ENCODE assay signal across 26 cellular contexts in genomic region chr2:204060896-204061640, GRCh38.
DNase-seq lines count a peak whose midpoint lies in the region; ATAC-seq and TF ChIP-seq lines count a peak whose summit lies in the region.
"Had no signal": no experiment of that assay in that cellular context is flagged by ENCODE, and none has a peak within 500 bp of the region (broad histone marks: within the 10 kb centered on the region; RNA-seq: fewer than 3 reads in every experiment).

No MANE protein-coding gene starts in this region.

- H3K4me3 ChIP-seq in stomach, result no peak overlapping the region
- H3K4me3 ChIP-seq: cardiac muscle cell, coronary artery, sigmoid colon, SJCRH30, transverse colon had no signal

- no peak overlapping the region for H3K27ac Mint-ChIP-seq in activated T-cell treated with anti-CD3 and anti-CD28 coated beads, Interleukin-2, amount 50 U/mL, for 72 hours
- no peak overlapping the region for H3K27ac Mint-ChIP-seq in mesothelial cell of epicardium
- H3K27ac Mint-ChIP-seq: activated CD8-positive, alpha-beta T cell treated with anti-CD3 and anti-CD28 coated beads for 36 hours; activated naive CD8-positive, alpha-beta T cell treated with anti-CD3 and anti-CD28 coated beads for 36 hours; effector memory CD8-positive, alpha-beta T cell had no signal

- TF ChIP-seq EP300 in stomach (IDR thresholded peaks at IDR 0.05), result no peak

- peaks cover 13% of the 10 kb centered on the region for H3K4me1 Mint-ChIP-seq in activated T-cell treated with anti-CD3 and anti-CD28 coated beads, Interleukin-2, amount 50 U/mL, for 72 hours (ENCODE audit: low read depth)
- H3K4me1 Mint-ChIP-seq in activated T-cell treated with anti-CD3 and anti-CD28 coated beads, Interleukin-2, amount 50 U/mL, for 4 hours (ENCODE audit: low read depth), result no peaks in the 10 kb centered on the region
- peaks cover 7% of the 10 kb centered on the region for H3K4me1 Mint-ChIP-seq in mesothelial cell of epicardium
- H3K4me1 Mint-ChIP-seq: activated naive CD8-positive, alpha-beta T cell treated with anti-CD3 and anti-CD28 coated beads for 36 hours had no signal

- ATAC-seq in activated T-cell treated with anti-CD3 and anti-CD28 coated beads, Interleukin-2, amount 50 U/mL, for 72 hours (replicated peaks in 1 of 2), result peak; percentile 34 to 58
- ATAC-seq in activated T-cell treated with anti-CD3 and anti-CD28 coated beads, Interleukin-2, amount 50 U/mL, for 4 hours, result no peak
- ATAC-seq: activated CD8-positive, alpha-beta T cell treated with anti-CD3 and anti-CD28 coated beads for 36 hours; effector memory CD8-positive, alpha-beta T cell; left cardiac atrium; stimulated activated naive CD8-positive, alpha-beta T cell treated with anti-CD3 and anti-CD28 coated beads, Interleukin-15, amount 100 ng/mL, for 72 hours had no signal

- H3K36me3 ChIP-seq in stomach, result no peaks in the 10 kb centered on the region
- H3K36me3 ChIP-seq: cardiac muscle cell, sigmoid colon, SJCRH30, transverse colon had no signal

- intact Hi-C loops in stomach (cut with DNase I; ENCODE audit: low total_unique reads), result no loop called here

- 70 to 78% (median 74%) methylated on average over 8 of the region's 8 CpGs for WGBS in stomach, 5 donors

- TF ChIP-seq POLR2A in stomach (IDR thresholded peaks at IDR 0.05), result no peak

- TF ChIP-seq CTCF in stomach (IDR thresholded peaks at IDR 0.05), result no peak
- TF ChIP-seq CTCF in mesothelial cell of epicardium (IDR thresholded peaks at IDR 0.05; ENCODE audit: unreplicated experiment), result no peak

- H3K36me3 Mint-ChIP-seq in activated T-cell treated with anti-CD3 and anti-CD28 coated beads, Interleukin-2, amount 50 U/mL, for 72 hours (ENCODE audit: insufficient read depth in 2 of 2), result no peaks in the 10 kb centered on the region
- H3K36me3 Mint-ChIP-seq in activated T-cell treated with anti-CD3 and anti-CD28 coated beads, Interleukin-2, amount 50 U/mL, for 4 hours (ENCODE audit: insufficient read depth), result no peaks in the 10 kb centered on the region
- no peaks in the 10 kb centered on the region for H3K36me3 Mint-ChIP-seq in mesothelial cell of epicardium
- H3K36me3 Mint-ChIP-seq: activated naive CD8-positive, alpha-beta T cell treated with anti-CD3 and anti-CD28 coated beads for 36 hours had no signal

- no peak overlapping the region for H3K4me3 Mint-ChIP-seq in activated T-cell treated with anti-CD3 and anti-CD28 coated beads, Interleukin-2, amount 50 U/mL, for 72 hours
- H3K4me3 Mint-ChIP-seq in activated T-cell treated with anti-CD3 and anti-CD28 coated beads, Interleukin-2, amount 50 U/mL, for 4 hours, result no peak overlapping the region
- no peak overlapping the region for H3K4me3 Mint-ChIP-seq in mesothelial cell of epicardium
- H3K4me3 Mint-ChIP-seq: activated CD8-positive, alpha-beta T cell treated with anti-CD3 and anti-CD28 coated beads for 36 hours; activated naive CD8-positive, alpha-beta T cell treated with anti-CD3 and anti-CD28 coated beads for 36 hours; effector memory CD8-positive, alpha-beta T cell; stimulated activated naive CD8-positive, alpha-beta T cell treated with anti-CD3 and anti-CD28 coated beads, Interleukin-15, amount 100 ng/mL, for 72 hours had no signal

- no peak overlapping the region for H3K27ac ChIP-seq in stomach
- H3K27ac ChIP-seq: cardiac muscle cell, coronary artery, sigmoid colon, SJCRH30, transverse colon had no signal

- H3K27me3 Mint-ChIP-seq in activated T-cell treated with anti-CD3 and anti-CD28 coated beads, Interleukin-2, amount 50 U/mL, for 72 hours (ENCODE audit: low read depth), result no peaks in the 10 kb centered on the region
- no peaks in the 10 kb centered on the region for H3K27me3 Mint-ChIP-seq in activated T-cell treated with anti-CD3 and anti-CD28 coated beads, Interleukin-2, amount 50 U/mL, for 4 hours (ENCODE audit: low read depth)
- H3K27me3 Mint-ChIP-seq in mesothelial cell of epicardium (ENCODE audit: low read depth), result peaks cover 31% of the 10 kb centered on the region
- H3K27me3 Mint-ChIP-seq: stimulated activated naive CD8-positive, alpha-beta T cell treated with anti-CD3 and anti-CD28 coated beads, Interleukin-15, amount 100 ng/mL, for 72 hours had no signal

- peaks cover 0 to 4% (median 0%) of the 10 kb centered on the region in 3 donors for H3K27me3 ChIP-seq in stomach
- H3K27me3 ChIP-seq: cardiac muscle cell, sigmoid colon, SJCRH30, transverse colon had no signal

- H3K9me3 ChIP-seq in stomach, result no peaks in the 10 kb centered on the region
- H3K9me3 ChIP-seq: sigmoid colon, SJCRH30, transverse colon had no signal

- H3K4me1 ChIP-seq in stomach, result no peaks in the 10 kb centered on the region
- H3K4me1 ChIP-seq: SJCRH30, transverse colon had no signal

- no peak for DNase-seq in activated T-cell treated with anti-CD3 and anti-CD28 coated beads, Interleukin-2, amount 50 U/mL, for 72 hours
- DNase-seq in activated T-cell treated with anti-CD3 and anti-CD28 coated beads, Interleukin-2, amount 50 U/mL, for 4 hours, result no peak
- peak; percentile 76 to 85 for DNase-seq in NCI-H524 (lab: John Stamatoyannopoulos, UW)
- peak; percentile 11 for DNase-seq in iPS-NIHi7 (ENCODE audit: extremely low spot score)
- DNase-seq in stomach, result no peak
- no peak for DNase-seq in mesothelial cell of epicardium (ENCODE audit: low spot score in 2 of 2, unreplicated experiment in 2 of 2)
- no peak for DNase-seq in stimulated activated CD4-positive, alpha-beta T cell treated with anti-CD3 and anti-CD28 coated beads, Interleukin-1b, Interleukin-23, amount 100 ng/mL, for 48 hours
- DNase-seq in germinal center (ENCODE audit: low spot score), result no peak
- DNase-seq: ACHN; activated CD8-positive, alpha-beta T cell treated with anti-CD3 and anti-CD28 coated beads for 36 hours; activated effector memory CD4-positive, alpha-beta T cell treated with Interleukin-2 at 50 U/mL for 16 hours; activated naive CD8-positive, alpha-beta T cell treated with anti-CD3 and anti-CD28 coated beads for 36 hours; aorta; DMS79; effector memory CD8-positive, alpha-beta T cell; GDM1; left cardiac atrium; MV-4-11; NCI-H1930; NCI-H526 treated with DMSO at 0.1 percent for 48 hours; sigmoid colon; SJCRH30; stimulated activated naive CD8-positive, alpha-beta T cell treated with anti-CD3 and anti-CD28 coated beads, Interleukin-15, amount 100 ng/mL, for 72 hours; transverse colon had no signal

- no peaks in the 10 kb centered on the region for H3K9me3 Mint-ChIP-seq in activated T-cell treated with anti-CD3 and anti-CD28 coated beads, Interleukin-2, amount 50 U/mL, for 72 hours
- no peaks in the 10 kb centered on the region for H3K9me3 Mint-ChIP-seq in activated T-cell treated with anti-CD3 and anti-CD28 coated beads, Interleukin-2, amount 50 U/mL, for 4 hours
- H3K9me3 Mint-ChIP-seq in mesothelial cell of epicardium, result peaks cover 8% of the 10 kb centered on the region
- H3K9me3 Mint-ChIP-seq: activated CD8-positive, alpha-beta T cell treated with anti-CD3 and anti-CD28 coated beads for 36 hours; activated naive CD8-positive, alpha-beta T cell treated with anti-CD3 and anti-CD28 coated beads for 36 hours; effector memory CD8-positive, alpha-beta T cell had no signal

Comparison
In these comparisons a context has a peak if more than half of its experiments do, and no peak if none do; other contexts are left out.
1. ATAC-seq: peak in activated T-cell treated with anti-CD3 and anti-CD28 coated beads, Interleukin-2, amount 50 U/mL, for 72 hours (2 of 2); none in activated T-cell treated with anti-CD3 and anti-CD28 coated beads, Interleukin-2, amount 50 U/mL, for 4 hours (0 of 2).
2. DNase-seq: peak in NCI-H524 (2 of 2) and iPS-NIHi7 (single experiment); none in activated T-cell treated with anti-CD3 and anti-CD28 coated beads, Interleukin-2, amount 50 U/mL, for 72 hours (0 of 2), activated T-cell treated with anti-CD3 and anti-CD28 coated beads, Interleukin-2, amount 50 U/mL, for 4 hours (single experiment), stomach (single experiment), mesothelial cell of epicardium (0 of 2), stimulated activated CD4-positive, alpha-beta T cell treated with anti-CD3 and anti-CD28 coated beads, Interleukin-1b, Interleukin-23, amount 100 ng/mL, for 48 hours (single experiment) and germinal center (single experiment).